ENCODE assay signal across 9 cellular contexts in the genomic region with DNA sequence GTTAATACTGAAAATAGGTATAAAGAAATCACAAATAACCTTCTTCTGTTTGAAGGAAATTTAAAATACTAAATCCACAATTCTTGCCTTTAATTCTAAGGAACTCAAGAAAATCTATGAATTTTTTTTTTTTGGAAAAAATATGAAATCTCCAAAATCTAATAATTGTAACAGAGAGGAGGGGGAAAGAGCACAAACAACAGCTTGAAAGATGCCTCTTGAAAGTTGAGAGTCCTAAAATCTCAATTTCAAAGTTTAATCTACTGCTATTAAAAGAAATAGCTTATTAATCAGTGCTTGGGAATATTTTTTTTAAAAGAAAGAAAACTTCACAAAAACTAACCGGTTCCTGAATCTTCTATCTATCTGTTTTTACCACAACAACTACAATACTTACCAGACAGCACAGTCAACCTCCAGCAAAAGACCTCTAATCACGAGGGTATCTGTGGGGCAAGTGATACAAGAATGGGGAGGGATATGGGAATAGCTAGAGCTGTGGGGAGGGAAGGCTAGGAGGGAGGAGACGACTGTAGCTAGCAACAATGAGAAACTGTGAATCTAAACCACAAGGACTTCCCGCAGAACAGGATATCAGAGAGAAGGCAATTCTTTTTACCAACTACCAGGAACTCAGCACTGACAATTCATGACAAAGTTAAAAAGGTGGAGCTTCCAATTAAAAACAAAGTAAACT. TPM values are rescaled to one million over a fixed set of nuclear protein-coding genes. Genes with fewer than 3 reads are reported as not detected.
DNase-seq lines count a peak whose midpoint lies in the region; ATAC-seq and TF ChIP-seq lines count a peak whose summit lies in the region.
"Had no signal": no experiment of that assay in that cellular context is flagged by ENCODE, and none has a peak within 500 bp of the region (broad histone marks: within the 10 kb centered on the region; RNA-seq: fewer than 3 reads in every experiment).

A gene with protein sequence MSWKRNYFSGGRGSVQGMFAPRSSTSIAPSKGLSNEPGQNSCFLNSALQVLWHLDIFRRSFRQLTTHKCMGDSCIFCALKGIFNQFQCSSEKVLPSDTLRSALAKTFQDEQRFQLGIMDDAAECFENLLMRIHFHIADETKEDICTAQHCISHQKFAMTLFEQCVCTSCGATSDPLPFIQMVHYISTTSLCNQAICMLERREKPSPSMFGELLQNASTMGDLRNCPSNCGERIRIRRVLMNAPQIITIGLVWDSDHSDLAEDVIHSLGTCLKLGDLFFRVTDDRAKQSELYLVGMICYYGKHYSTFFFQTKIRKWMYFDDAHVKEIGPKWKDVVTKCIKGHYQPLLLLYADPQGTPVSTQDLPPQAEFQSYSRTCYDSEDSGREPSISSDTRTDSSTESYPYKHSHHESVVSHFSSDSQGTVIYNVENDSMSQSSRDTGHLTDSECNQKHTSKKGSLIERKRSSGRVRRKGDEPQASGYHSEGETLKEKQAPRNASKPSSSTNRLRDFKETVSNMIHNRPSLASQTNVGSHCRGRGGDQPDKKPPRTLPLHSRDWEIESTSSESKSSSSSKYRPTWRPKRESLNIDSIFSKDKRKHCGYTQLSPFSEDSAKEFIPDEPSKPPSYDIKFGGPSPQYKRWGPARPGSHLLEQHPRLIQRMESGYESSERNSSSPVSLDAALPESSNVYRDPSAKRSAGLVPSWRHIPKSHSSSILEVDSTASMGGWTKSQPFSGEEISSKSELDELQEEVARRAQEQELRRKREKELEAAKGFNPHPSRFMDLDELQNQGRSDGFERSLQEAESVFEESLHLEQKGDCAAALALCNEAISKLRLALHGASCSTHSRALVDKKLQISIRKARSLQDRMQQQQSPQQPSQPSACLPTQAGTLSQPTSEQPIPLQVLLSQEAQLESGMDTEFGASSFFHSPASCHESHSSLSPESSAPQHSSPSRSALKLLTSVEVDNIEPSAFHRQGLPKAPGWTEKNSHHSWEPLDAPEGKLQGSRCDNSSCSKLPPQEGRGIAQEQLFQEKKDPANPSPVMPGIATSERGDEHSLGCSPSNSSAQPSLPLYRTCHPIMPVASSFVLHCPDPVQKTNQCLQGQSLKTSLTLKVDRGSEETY (N-terminal part only) (minus strand): TSS at position 462 of the 697 bp plus-strand sequence. CDS start 15,684 bp downstream, outside the sequence.

- no peak for TF ChIP-seq CTCF in H9 (conservative IDR thresholded peaks at IDR 0.05)
- no peak for TF ChIP-seq CTCF in nephron progenitor cell (IDR thresholded peaks at IDR 0.05)

- ATAC-seq in GM21526 (IDR thresholded peaks at IDR 0.05; ENCODE audit: low FRiP score, unreplicated experiment) (no peak), GM18520 (IDR thresholded peaks at IDR 0.05; ENCODE audit: unreplicated experiment) (no peak), HG03457 (IDR thresholded peaks at IDR 0.05; ENCODE audit: unreplicated experiment) (no peak)

- peak within 1 kb of the TSS; percentile 91 for H3K27ac ChIP-seq in H9 (ENCODE audit: insufficient read length, low read depth, low read length)

- H3K9me3 Mint-ChIP-seq in H9 (peaks cover 3% of the 10 kb centered on the region in 2 experiments; a peak in 3 of 5 replicates), nephron progenitor cell (peaks cover 4% of the 10 kb centered on the region)
- no peaks in the 10 kb centered on the region for H3K9me3 Mint-ChIP-seq in activated CD4-positive, alpha-beta memory T cell treated with anti-CD3 and anti-CD28 coated beads, Interleukin-2, amount 10 ng/mL, durations not matched to agents 7 days and 5 days

- DNase-seq in AG08396 (ENCODE audit: low spot score) (peak; percentile 45), H9 (peak; percentile 55), foreskin melanocyte (peak; percentile 96), nephron progenitor cell (no peak)
- no peak for DNase-seq in activated CD4-positive, alpha-beta memory T cell treated with anti-CD3 and anti-CD28 coated beads, Interleukin-2, amount 10 ng/mL, durations not matched to agents 7 days and 5 days

- CTCF ChIA-PET in activated CD4-positive, alpha-beta memory T cell treated with anti-CD3 and anti-CD28 coated beads, Interleukin-2, amount 10 ng/mL, durations not matched to agents 7 days and 5 days (lab: Charles Lee): interaction anchor here (0.7 to 1.1 kb wide), 4 partner anchors 14 to 70 kb away, joined by 3 to 4 read pairs (median 3); no protein-coding TSS in a partner anchor

- no peaks in the 10 kb centered on the region for H4K20me1 ChIP-seq in H9 (ENCODE audit: control insufficient read depth, insufficient read depth, insufficient read length)

- H3K36me3 Mint-ChIP-seq in H9 (ENCODE audit: insufficient read depth in 1 of 3, low read depth in 3 of 3) (peaks cover 3 to 8% (median 3%) of the 10 kb centered on the region in 3 experiments), nephron progenitor cell (ENCODE audit: low read depth) (peaks cover 21% of the 10 kb centered on the region)
- no peaks in the 10 kb centered on the region for H3K36me3 Mint-ChIP-seq in activated CD4-positive, alpha-beta memory T cell treated with anti-CD3 and anti-CD28 coated beads, Interleukin-2, amount 10 ng/mL, durations not matched to agents 7 days and 5 days (ENCODE audit: low read depth)

- no peak within 1 kb of the TSS for H4K91ac ChIP-seq in H9 (ENCODE audit: insufficient read length, low read depth, low read length)

- peak within 1 kb of the TSS; percentile 54 to 72 for H3K4me3 Mint-ChIP-seq in H9
- H3K4me3 Mint-ChIP-seq in activated CD4-positive, alpha-beta memory T cell treated with anti-CD3 and anti-CD28 coated beads, Interleukin-2, amount 10 ng/mL, durations not matched to agents 7 days and 5 days: peak within 1 kb of the TSS; percentile 29
- peak within 1 kb of the TSS; percentile 67 for H3K4me3 Mint-ChIP-seq in nephron progenitor cell

- H2BK12ac ChIP-seq in H9 (ENCODE audit: insufficient read length, low read depth, low read length): no peak within 1 kb of the TSS

- H2BK15ac ChIP-seq in H9 (ENCODE audit: low read depth, low read length): no peak within 1 kb of the TSS

- peak within 1 kb of the TSS; percentile 96 for H3T11ph ChIP-seq in H9 (ENCODE audit: low read length)

- H3K4me1 Mint-ChIP-seq in H9 (peaks cover 30 to 42% of the 10 kb centered on the region in 2 experiments), nephron progenitor cell (peaks cover 33% of the 10 kb centered on the region)
- H3K4me1 Mint-ChIP-seq in activated CD4-positive, alpha-beta memory T cell treated with anti-CD3 and anti-CD28 coated beads, Interleukin-2, amount 10 ng/mL, durations not matched to agents 7 days and 5 days: peaks cover 23% of the 10 kb centered on the region

- H2BK120ac ChIP-seq in H9 (ENCODE audit: low read depth, low read length, poor library complexity, severe bottlenecking): peak within 1 kb of the TSS; percentile 91

- no peaks in the 10 kb centered on the region for H3K9me3 ChIP-seq in H9 (ENCODE audit: control insufficient read depth, low read depth, low read length)
- H3K9me3 ChIP-seq: HAP-1 had no signal

- H2AFZ ChIP-seq in H9 (ENCODE audit: low read length): no peak within 1 kb of the TSS

- H3K4me2 ChIP-seq in H9 (ENCODE audit: insufficient read depth, insufficient read length, low read length): peak within 1 kb of the TSS; percentile 46

- peak within 1 kb of the TSS; percentile 46; the same call in 1 of the 2 replicates for H3K14ac ChIP-seq in H9 (ENCODE audit: insufficient read depth, low read length)

- no peak within 1 kb of the TSS for H4K8ac ChIP-seq in H9 (replicated peaks; ENCODE audit: insufficient read length, low read depth, low read length)

- H4K5ac ChIP-seq in H9 (ENCODE audit: insufficient read length, low read depth, low read length): no peak within 1 kb of the TSS

- H3K27ac Mint-ChIP-seq in H9: peak within 1 kb of the TSS; percentile 95 to 99 (median 96)
- peak within 1 kb of the TSS; percentile 47 for H3K27ac Mint-ChIP-seq in activated CD4-positive, alpha-beta memory T cell treated with anti-CD3 and anti-CD28 coated beads, Interleukin-2, amount 10 ng/mL, durations not matched to agents 7 days and 5 days
- peak within 1 kb of the TSS; percentile 96 for H3K27ac Mint-ChIP-seq in nephron progenitor cell

- peaks cover 6% of the 10 kb centered on the region for H3K79me1 ChIP-seq in H9 (ENCODE audit: insufficient read depth, low read depth, low read length, poor library complexity, severe bottlenecking)

- no peak within 1 kb of the TSS for H2BK5ac ChIP-seq in H9 (ENCODE audit: insufficient read length, low read length)

- H3K4ac ChIP-seq in H9 (ENCODE audit: low read depth, low read length): no peak within 1 kb of the TSS; the same call in 1 of the 2 replicates

- H3K23me2 ChIP-seq in H9 (ENCODE audit: insufficient read length, low read depth, low read length, poor library complexity, severe bottlenecking): no peaks in the 10 kb centered on the region

- H3K23ac ChIP-seq in H9 (ENCODE audit: insufficient read length, low read depth, low read length): no peak within 1 kb of the TSS

- no peak within 1 kb of the TSS for H3K18ac ChIP-seq in H9 (ENCODE audit: insufficient read length, low read depth, low read length)

- peaks cover 6% of the 10 kb centered on the region; the same call in 1 of the 2 replicates for H3K79me2 ChIP-seq in H9 (ENCODE audit: insufficient read depth, low read length)

- H3K4me1 ChIP-seq in H9 (ENCODE audit: insufficient read depth, low read length): no peaks in the 10 kb centered on the region; the same call in 1 of the 2 replicates

- no peak within 1 kb of the TSS for H2BK20ac ChIP-seq in H9 (ENCODE audit: low read depth, low read length, poor library complexity, severe bottlenecking)

- peak within 1 kb of the TSS; percentile 25 for H3K9ac ChIP-seq in H9 (ENCODE audit: extremely low read depth, insufficient read length, low read length)

- POLR2A ChIA-PET in activated CD4-positive, alpha-beta memory T cell treated with anti-CD3 and anti-CD28 coated beads, Interleukin-2, amount 10 ng/mL, durations not matched to agents 7 days and 5 days (lab: Charles Lee): interaction anchor here (0.8 to 1.5 kb wide), 2 partner anchors 34 to 178 kb away, joined by 4 to 7 read pairs; partner anchors contain the start of gene ANXA7

- H3K27me3 ChIP-seq in H9 (ENCODE audit: insufficient read depth, low read length): no peaks in the 10 kb centered on the region

- H2AK5ac ChIP-seq in H9 (ENCODE audit: insufficient read length, low read length): no peak within 1 kb of the TSS

- H3K27me3 Mint-ChIP-seq in H9 (ENCODE audit: low read depth) (no peaks in the 10 kb centered on the region), nephron progenitor cell (ENCODE audit: low read depth, poor library complexity) (no peaks in the 10 kb centered on the region)
- no peaks in the 10 kb centered on the region for H3K27me3 Mint-ChIP-seq in activated CD4-positive, alpha-beta memory T cell treated with anti-CD3 and anti-CD28 coated beads, Interleukin-2, amount 10 ng/mL, durations not matched to agents 7 days and 5 days

- no peak within 1 kb of the TSS for H3K56ac ChIP-seq in H9 (ENCODE audit: insufficient read length, low read depth, low read length)

- no CpG with 5 or more reads among the region's 4 CpGs for WGBS in H9 (ENCODE audit: extremely low coverage, insufficient read length, low lambda C conversion rate)

RNA-seq across cellular contexts. Expression of the gene that starts here (rescaled TPM):
- total RNA-seq in H9 (2021): 35.7 and 37.9 TPM in 2 replicates
- 1 to 10 TPM; 3.0 to 3.4 TPM for total RNA-seq in activated CD4-positive, alpha-beta memory T cell treated with anti-CD3 and anti-CD28 coated beads, Interleukin-2, amount 10 ng/mL, durations not matched to agents 7 days and 5 days

Comparison
In these comparisons a context has a peak if more than half of its experiments do, and no peak if none do; other contexts are left out.
1. DNase-seq: peak in AG08396 (single experiment), H9 (single experiment) and foreskin melanocyte (single experiment); none in activated CD4-positive, alpha-beta memory T cell treated with anti-CD3 and anti-CD28 coated beads, Interleukin-2, amount 10 ng/mL, durations not matched to agents 7 days and 5 days (single experiment) and nephron progenitor cell (single experiment).
2. Peak in every context shown above with its lines, with median percentiles within 50 percentile points of each other: H3K27ac Mint-ChIP-seq and H3K4me3 Mint-ChIP-seq.